ENCODE assay signal across 22 cellular contexts in genomic region chr20:58438970-58439808, GRCh38. TPM values are rescaled to one million over a fixed set of nuclear protein-coding genes. Genes with fewer than 3 reads are reported as not detected.
A peak's percentile ranks its signal among the peaks of the same experiment; 100 is the strongest.
DNase-seq lines count a peak whose midpoint lies in the region; ATAC-seq and TF ChIP-seq lines count a peak whose summit lies in the region.
"Had no signal": no experiment of that assay in that cellular context is flagged by ENCODE, and none has a peak within 500 bp of the region (broad histone marks: within the 10 kb centered on the region; RNA-seq: fewer than 3 reads in every experiment).

No MANE protein-coding gene starts in this region.

- H3K27ac ChIP-seq in heart right ventricle, result peak overlapping the region in 8 of 10 donors; percentile 28 to 71 (median 62)
- H3K27ac ChIP-seq: colonic mucosa, prostate gland had no signal

- H3K27ac Mint-ChIP-seq in activated naive CD8-positive, alpha-beta T cell treated with anti-CD3 and anti-CD28 coated beads, Interleukin-2, amount 50 U/mL, for 24 hours, result peak overlapping the region; percentile 27
- H3K27ac Mint-ChIP-seq in naive B cell, result peak overlapping the region in 5 of 6 donors; percentile 27 to 66 (median 57)

- DNase-seq in heart right ventricle (no peak), cardiac septum (ENCODE audit: low spot score) (no peak), naive B cell (no peak), NCI-H146 (lab: John Stamatoyannopoulos, UW) (no peak), cerebellar cortex (ENCODE audit: low spot score) (no peak), putamen (ENCODE audit: low spot score) (no peak), COR-L47 (lab: John Stamatoyannopoulos, UW) (no peak)
- DNase-seq in activated naive CD8-positive, alpha-beta T cell treated with anti-CD3 and anti-CD28 coated beads, Interleukin-2, amount 50 U/mL, for 24 hours, result no peak
- DNase-seq: activated CD4-positive, CD25-positive, alpha-beta regulatory T cell; activated naive CD4-positive, alpha-beta T cell; colonic mucosa; foreskin fibroblast; GDM1; KBM-7; NCI-H1048; NCI-H2081 treated with DMSO at 0.1 percent for 48 hours; NCI-H524 treated with DMSO at 0.1 percent for 48 hours; SHP77 treated with DMSO at 0.1 percent for 48 hours; stimulated activated CD4-positive, alpha-beta T cell treated with anti-CD3 and anti-CD28 coated beads, Interleukin-15, amount 100 ng/mL, for 24 hours; stimulated activated naive CD4-positive, alpha-beta T cell treated with Interleukin-2 at 50 U/mL for 16 hours had no signal

- TF ChIP-seq CTCF in heart right ventricle (IDR thresholded peaks at IDR 0.05), result no peak

- peak in 5 of 8 donors; percentile 24 to 79 (median 70) for ATAC-seq in heart right ventricle
- ATAC-seq in activated naive CD8-positive, alpha-beta T cell treated with anti-CD3 and anti-CD28 coated beads, Interleukin-2, amount 50 U/mL, for 24 hours, result peak; percentile 53
- ATAC-seq in naive B cell (ENCODE audit: low read depth in 2 of 2), result no peak
- ATAC-seq: left lobe of liver had no signal

- no peak overlapping the region for H3K4me3 Mint-ChIP-seq in activated naive CD8-positive, alpha-beta T cell treated with anti-CD3 and anti-CD28 coated beads, Interleukin-2, amount 50 U/mL, for 24 hours
- no peak overlapping the region for H3K4me3 Mint-ChIP-seq in naive B cell

- H3K9me3 Mint-ChIP-seq in activated naive CD8-positive, alpha-beta T cell treated with anti-CD3 and anti-CD28 coated beads, Interleukin-2, amount 50 U/mL, for 24 hours, result no peaks in the 10 kb centered on the region
- H3K9me3 Mint-ChIP-seq in naive B cell, result no peaks in the 10 kb centered on the region

- WGBS in heart right ventricle, 2 donors, result 75 to 78% methylated on average over 5 of the region's 5 CpGs

- H3K27me3 ChIP-seq in heart right ventricle, result no peaks in the 10 kb centered on the region
- H3K27me3 ChIP-seq: colonic mucosa had no signal

- intact Hi-C loops in heart right ventricle (cut with DNase I) (no loop called here), cardiac septum (cut with DNase I) (no loop called here)

- peaks cover 0 to 71% (median 5%) of the 10 kb centered on the region in 9 donors for H3K36me3 ChIP-seq in heart right ventricle
- H3K36me3 ChIP-seq: colonic mucosa, prostate gland had no signal

- peaks cover 61% of the 10 kb centered on the region for H3K4me1 Mint-ChIP-seq in activated naive CD8-positive, alpha-beta T cell treated with anti-CD3 and anti-CD28 coated beads, Interleukin-2, amount 50 U/mL, for 24 hours
- peaks cover 27 to 41% (median 30%) of the 10 kb centered on the region in 3 donors for H3K4me1 Mint-ChIP-seq in naive B cell

- peaks cover 0 to 25% (median 22%) of the 10 kb centered on the region in 9 donors for H3K4me1 ChIP-seq in heart right ventricle
- H3K4me1 ChIP-seq: prostate gland had no signal

- H3K36me3 Mint-ChIP-seq in activated naive CD8-positive, alpha-beta T cell treated with anti-CD3 and anti-CD28 coated beads, Interleukin-2, amount 50 U/mL, for 24 hours (ENCODE audit: low read depth), result peaks cover 35% of the 10 kb centered on the region
- H3K36me3 Mint-ChIP-seq in naive B cell, result peaks cover 16 to 27% of the 10 kb centered on the region in 2 donors

- H3K4me3 ChIP-seq in heart right ventricle, result no peak overlapping the region
- H3K4me3 ChIP-seq: colonic mucosa, prostate gland had no signal

- no peaks in the 10 kb centered on the region for H3K9me3 ChIP-seq in heart right ventricle
- H3K9me3 ChIP-seq: colonic mucosa, prostate gland had no signal

- no peaks in the 10 kb centered on the region for H3K27me3 Mint-ChIP-seq in activated naive CD8-positive, alpha-beta T cell treated with anti-CD3 and anti-CD28 coated beads, Interleukin-2, amount 50 U/mL, for 24 hours
- H3K27me3 Mint-ChIP-seq in naive B cell, result no peaks in the 10 kb centered on the region

RNA-seq across cellular contexts. Expression of gene VAPB, which starts 50.2 kb away (rescaled TPM):
- total RNA-seq in heart right ventricle, result 10 to 100 TPM; 59.9 to 89.9 (median 70.8) TPM
- polyA plus RNA-seq in heart right ventricle, result 10 to 100 TPM; 20.8 to 25.8 TPM
- 65.9 TPM for total RNA-seq in cardiac septum
- polyA plus RNA-seq in naive B cell (ENCODE audit: low read depth in 6 of 6), result 10 to 100 TPM; 18.1 to 30.7 (median 21.3) TPM

Comparison
In these comparisons a context has a peak if more than half of its experiments do, and no peak if none do; other contexts are left out.
1. ATAC-seq: peak in heart right ventricle (5 of 8) and activated naive CD8-positive, alpha-beta T cell treated with anti-CD3 and anti-CD28 coated beads, Interleukin-2, amount 50 U/mL, for 24 hours (single experiment); none in naive B cell (0 of 2).